Comparison of ENCODE assay signal across 1 cellular context in the genomic region with DNA sequence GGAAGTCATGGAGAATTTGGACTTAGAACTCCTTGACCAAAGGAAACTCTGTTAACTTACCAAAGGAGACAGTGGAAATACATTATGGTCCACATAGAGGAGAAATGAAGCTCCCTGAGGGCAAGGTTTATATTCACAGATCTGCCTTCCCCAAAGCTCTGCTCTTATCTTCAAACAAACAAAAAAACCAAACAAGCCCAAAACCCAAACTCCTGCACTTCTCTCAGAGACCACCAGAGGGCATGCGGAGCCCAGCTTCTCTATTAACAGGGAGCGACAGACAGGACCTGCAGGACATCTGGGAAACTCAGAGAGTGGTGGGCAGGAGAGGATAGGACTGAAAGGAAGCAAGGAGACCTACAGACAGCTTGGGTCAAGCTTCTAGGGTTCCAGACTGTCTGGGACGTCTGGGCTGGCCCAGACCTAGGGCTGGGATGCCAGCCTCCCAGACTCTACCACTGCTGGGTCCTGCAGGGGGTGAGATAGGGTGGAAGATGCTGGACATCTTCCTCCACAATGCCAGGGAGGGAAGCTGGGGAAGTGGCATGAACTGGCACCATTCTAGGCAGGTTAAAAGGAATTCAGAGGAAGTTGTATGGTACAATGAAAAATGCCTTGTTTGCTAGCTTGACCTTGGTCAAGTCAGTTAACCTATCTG.
TF ChIP-seq lines count a peak whose summit lies in the region.

No MANE protein-coding gene starts in this region.

TF ChIP-seq in GM12878, 131 proteins besides CTCF, POLR2A, EP300 and RAD21 (continued from another document):
- TF ChIP-seq STAT3 (IDR thresholded peaks at IDR 0.05; ENCODE audit: low read depth, low read length) = no peak
- TF ChIP-seq RB1 (IDR thresholded peaks at IDR 0.05; ENCODE audit: borderline replicate concordance) = no peak; the same call in 1 of the 2 replicates
- no peak for TF ChIP-seq YBX1 (IDR thresholded peaks at IDR 0.05)
- TF ChIP-seq CEBPB (IDR thresholded peaks at IDR 0.05; ENCODE audit: borderline replicate concordance in 1 of 2, low read depth in 2 of 2, low read length in 2 of 2) = no peak
- TF ChIP-seq, protein P1, sequence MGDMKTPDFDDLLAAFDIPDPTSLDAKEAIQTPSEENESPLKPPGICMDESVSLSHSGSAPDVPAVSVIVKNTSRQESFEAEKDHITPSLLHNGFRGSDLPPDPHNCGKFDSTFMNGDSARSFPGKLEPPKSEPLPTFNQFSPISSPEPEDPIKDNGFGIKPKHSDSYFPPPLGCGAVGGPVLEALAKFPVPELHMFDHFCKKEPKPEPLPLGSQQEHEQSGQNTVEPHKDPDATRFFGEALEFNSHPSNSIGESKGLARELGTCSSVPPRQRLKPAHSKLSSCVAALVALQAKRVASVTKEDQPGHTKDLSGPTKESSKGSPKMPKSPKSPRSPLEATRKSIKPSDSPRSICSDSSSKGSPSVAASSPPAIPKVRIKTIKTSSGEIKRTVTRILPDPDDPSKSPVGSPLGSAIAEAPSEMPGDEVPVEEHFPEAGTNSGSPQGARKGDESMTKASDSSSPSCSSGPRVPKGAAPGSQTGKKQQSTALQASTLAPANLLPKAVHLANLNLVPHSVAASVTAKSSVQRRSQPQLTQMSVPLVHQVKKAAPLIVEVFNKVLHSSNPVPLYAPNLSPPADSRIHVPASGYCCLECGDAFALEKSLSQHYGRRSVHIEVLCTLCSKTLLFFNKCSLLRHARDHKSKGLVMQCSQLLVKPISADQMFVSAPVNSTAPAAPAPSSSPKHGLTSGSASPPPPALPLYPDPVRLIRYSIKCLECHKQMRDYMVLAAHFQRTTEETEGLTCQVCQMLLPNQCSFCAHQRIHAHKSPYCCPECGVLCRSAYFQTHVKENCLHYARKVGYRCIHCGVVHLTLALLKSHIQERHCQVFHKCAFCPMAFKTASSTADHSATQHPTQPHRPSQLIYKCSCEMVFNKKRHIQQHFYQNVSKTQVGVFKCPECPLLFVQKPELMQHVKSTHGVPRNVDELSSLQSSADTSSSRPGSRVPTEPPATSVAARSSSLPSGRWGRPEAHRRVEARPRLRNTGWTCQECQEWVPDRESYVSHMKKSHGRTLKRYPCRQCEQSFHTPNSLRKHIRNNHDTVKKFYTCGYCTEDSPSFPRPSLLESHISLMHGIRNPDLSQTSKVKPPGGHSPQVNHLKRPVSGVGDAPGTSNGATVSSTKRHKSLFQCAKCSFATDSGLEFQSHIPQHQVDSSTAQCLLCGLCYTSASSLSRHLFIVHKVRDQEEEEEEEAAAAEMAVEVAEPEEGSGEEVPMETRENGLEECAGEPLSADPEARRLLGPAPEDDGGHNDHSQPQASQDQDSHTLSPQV (IDR thresholded peaks at IDR 0.05) = peak; percentile 45; the same call in 1 of the 2 replicates
- TF ChIP-seq, protein P2, sequence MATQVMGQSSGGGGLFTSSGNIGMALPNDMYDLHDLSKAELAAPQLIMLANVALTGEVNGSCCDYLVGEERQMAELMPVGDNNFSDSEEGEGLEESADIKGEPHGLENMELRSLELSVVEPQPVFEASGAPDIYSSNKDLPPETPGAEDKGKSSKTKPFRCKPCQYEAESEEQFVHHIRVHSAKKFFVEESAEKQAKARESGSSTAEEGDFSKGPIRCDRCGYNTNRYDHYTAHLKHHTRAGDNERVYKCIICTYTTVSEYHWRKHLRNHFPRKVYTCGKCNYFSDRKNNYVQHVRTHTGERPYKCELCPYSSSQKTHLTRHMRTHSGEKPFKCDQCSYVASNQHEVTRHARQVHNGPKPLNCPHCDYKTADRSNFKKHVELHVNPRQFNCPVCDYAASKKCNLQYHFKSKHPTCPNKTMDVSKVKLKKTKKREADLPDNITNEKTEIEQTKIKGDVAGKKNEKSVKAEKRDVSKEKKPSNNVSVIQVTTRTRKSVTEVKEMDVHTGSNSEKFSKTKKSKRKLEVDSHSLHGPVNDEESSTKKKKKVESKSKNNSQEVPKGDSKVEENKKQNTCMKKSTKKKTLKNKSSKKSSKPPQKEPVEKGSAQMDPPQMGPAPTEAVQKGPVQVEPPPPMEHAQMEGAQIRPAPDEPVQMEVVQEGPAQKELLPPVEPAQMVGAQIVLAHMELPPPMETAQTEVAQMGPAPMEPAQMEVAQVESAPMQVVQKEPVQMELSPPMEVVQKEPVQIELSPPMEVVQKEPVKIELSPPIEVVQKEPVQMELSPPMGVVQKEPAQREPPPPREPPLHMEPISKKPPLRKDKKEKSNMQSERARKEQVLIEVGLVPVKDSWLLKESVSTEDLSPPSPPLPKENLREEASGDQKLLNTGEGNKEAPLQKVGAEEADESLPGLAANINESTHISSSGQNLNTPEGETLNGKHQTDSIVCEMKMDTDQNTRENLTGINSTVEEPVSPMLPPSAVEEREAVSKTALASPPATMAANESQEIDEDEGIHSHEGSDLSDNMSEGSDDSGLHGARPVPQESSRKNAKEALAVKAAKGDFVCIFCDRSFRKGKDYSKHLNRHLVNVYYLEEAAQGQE (IDR thresholded peaks at IDR 0.05; ENCODE audit: low read depth, low read length) = no peak
- TF ChIP-seq, protein P3, sequence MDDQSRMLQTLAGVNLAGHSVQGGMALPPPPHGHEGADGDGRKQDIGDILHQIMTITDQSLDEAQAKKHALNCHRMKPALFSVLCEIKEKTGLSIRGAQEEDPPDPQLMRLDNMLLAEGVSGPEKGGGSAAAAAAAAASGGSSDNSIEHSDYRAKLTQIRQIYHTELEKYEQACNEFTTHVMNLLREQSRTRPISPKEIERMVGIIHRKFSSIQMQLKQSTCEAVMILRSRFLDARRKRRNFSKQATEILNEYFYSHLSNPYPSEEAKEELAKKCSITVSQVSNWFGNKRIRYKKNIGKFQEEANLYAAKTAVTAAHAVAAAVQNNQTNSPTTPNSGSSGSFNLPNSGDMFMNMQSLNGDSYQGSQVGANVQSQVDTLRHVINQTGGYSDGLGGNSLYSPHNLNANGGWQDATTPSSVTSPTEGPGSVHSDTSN (IDR thresholded peaks at IDR 0.05; ENCODE audit: insufficient replicate concordance, low read depth, low read length) = no peak
- TF ChIP-seq, protein P4, sequence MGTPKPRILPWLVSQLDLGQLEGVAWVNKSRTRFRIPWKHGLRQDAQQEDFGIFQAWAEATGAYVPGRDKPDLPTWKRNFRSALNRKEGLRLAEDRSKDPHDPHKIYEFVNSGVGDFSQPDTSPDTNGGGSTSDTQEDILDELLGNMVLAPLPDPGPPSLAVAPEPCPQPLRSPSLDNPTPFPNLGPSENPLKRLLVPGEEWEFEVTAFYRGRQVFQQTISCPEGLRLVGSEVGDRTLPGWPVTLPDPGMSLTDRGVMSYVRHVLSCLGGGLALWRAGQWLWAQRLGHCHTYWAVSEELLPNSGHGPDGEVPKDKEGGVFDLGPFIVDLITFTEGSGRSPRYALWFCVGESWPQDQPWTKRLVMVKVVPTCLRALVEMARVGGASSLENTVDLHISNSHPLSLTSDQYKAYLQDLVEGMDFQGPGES (IDR thresholded peaks at IDR 0.05) = 0 out of 2 replicates have a peak, but pooled peaks have one; percentile 42
- TF ChIP-seq, protein P5, sequence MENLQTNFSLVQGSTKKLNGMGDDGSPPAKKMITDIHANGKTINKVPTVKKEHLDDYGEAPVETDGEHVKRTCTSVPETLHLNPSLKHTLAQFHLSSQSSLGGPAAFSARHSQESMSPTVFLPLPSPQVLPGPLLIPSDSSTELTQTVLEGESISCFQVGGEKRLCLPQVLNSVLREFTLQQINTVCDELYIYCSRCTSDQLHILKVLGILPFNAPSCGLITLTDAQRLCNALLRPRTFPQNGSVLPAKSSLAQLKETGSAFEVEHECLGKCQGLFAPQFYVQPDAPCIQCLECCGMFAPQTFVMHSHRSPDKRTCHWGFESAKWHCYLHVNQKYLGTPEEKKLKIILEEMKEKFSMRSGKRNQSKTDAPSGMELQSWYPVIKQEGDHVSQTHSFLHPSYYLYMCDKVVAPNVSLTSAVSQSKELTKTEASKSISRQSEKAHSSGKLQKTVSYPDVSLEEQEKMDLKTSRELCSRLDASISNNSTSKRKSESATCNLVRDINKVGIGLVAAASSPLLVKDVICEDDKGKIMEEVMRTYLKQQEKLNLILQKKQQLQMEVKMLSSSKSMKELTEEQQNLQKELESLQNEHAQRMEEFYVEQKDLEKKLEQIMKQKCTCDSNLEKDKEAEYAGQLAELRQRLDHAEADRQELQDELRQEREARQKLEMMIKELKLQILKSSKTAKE (IDR thresholded peaks at IDR 0.05; ENCODE audit: low read depth, poor library complexity, severe bottlenecking) = peak; percentile 38
- TF ChIP-seq YY1 (IDR thresholded peaks at IDR 0.05; ENCODE audit: low read depth, low read length) = peak; percentile 76
- TF ChIP-seq NR2F1 (conservative IDR thresholded peaks at IDR 0.05) = no peak
- no peak for TF ChIP-seq TAF1 (IDR thresholded peaks at IDR 0.05; ENCODE audit: borderline replicate concordance, low read depth, low read length)
- TF ChIP-seq KAT2A (conservative IDR thresholded peaks at IDR 0.05; ENCODE audit: control insufficient read depth, low read depth, low read length) = no peak
- TF ChIP-seq NFYA (IDR thresholded peaks at IDR 0.05; ENCODE audit: borderline replicate concordance, low read depth, low read length) = no peak
- no peak for TF ChIP-seq EGR1 (IDR thresholded peaks at IDR 0.05; ENCODE audit: borderline replicate concordance in 1 of 2, low read depth in 2 of 2, low read length in 2 of 2)
- no peak; the same call in 1 of the 2 replicates for TF ChIP-seq ATF7 (IDR thresholded peaks at IDR 0.05; ENCODE audit: low read depth)
- TF ChIP-seq, protein P6, sequence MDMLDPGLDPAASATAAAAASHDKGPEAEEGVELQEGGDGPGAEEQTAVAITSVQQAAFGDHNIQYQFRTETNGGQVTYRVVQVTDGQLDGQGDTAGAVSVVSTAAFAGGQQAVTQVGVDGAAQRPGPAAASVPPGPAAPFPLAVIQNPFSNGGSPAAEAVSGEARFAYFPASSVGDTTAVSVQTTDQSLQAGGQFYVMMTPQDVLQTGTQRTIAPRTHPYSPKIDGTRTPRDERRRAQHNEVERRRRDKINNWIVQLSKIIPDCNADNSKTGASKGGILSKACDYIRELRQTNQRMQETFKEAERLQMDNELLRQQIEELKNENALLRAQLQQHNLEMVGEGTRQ (IDR thresholded peaks at IDR 0.05; ENCODE audit: borderline replicate concordance, low read depth, low read length) = no peak
- peak in 1 of 2 experiments; percentile 14; a peak in 1 of 4 replicates for TF ChIP-seq IKZF2 (IDR thresholded peaks at IDR 0.05)
